Comparison of ENCODE assay signal across 27 cellular contexts in genomic region chr7:124680304-124680703, GRCh38.
"Had no signal": no experiment of that assay in that cellular context is flagged by ENCODE, and none has a peak within 500 bp of the region (broad histone marks: within the 10 kb centered on the region; RNA-seq: fewer than 3 reads in every experiment).

No MANE protein-coding gene starts in this region.

- H3K4me3 ChIP-seq: ascending aorta, breast epithelium, cardiac muscle cell, colonic mucosa, esophagus squamous epithelium, heart left ventricle had no signal

- ATAC-seq: activated CD4-positive, alpha-beta T cell treated with anti-CD3 and anti-CD28 coated beads for 36 hours; activated CD8-positive, alpha-beta memory T cell treated with anti-CD3 and anti-CD28 coated beads, Interleukin-2, amount 10 ng/mL, durations not matched to agents 7 days and 5 days; activated CD8-positive, alpha-beta T cell treated with anti-CD3 and anti-CD28 coated beads, Interleukin-2, amount 10 ng/mL, durations not matched to agents 7 days and 5 days; activated naive CD4-positive, alpha-beta T cell treated with anti-CD3 and anti-CD28 coated beads, Interleukin-2, amount 50 U/mL, for 72 hours; heart left ventricle had no signal

- H3K4me1 ChIP-seq: ascending aorta, breast epithelium, colonic mucosa, esophagus squamous epithelium, heart left ventricle had no signal

- H3K27ac Mint-ChIP-seq: activated CD4-positive, alpha-beta memory T cell treated with anti-CD3 and anti-CD28 coated beads for 36 hours; activated CD4-positive, alpha-beta T cell treated with anti-CD3 and anti-CD28 coated beads for 36 hours; activated CD4-positive, alpha-beta T cell treated with anti-CD3 and anti-CD28 coated beads, Interleukin-2, amount 10 ng/mL, durations not matched to agents 24 days and 14 days; activated CD8-positive, alpha-beta memory T cell treated with anti-CD3 and anti-CD28 coated beads, Interleukin-2, amount 10 ng/mL, durations not matched to agents 7 days and 5 days; activated CD8-positive, alpha-beta T cell treated with anti-CD3 and anti-CD28 coated beads, Interleukin-2, amount 10 ng/mL, durations not matched to agents 7 days and 5 days; activated naive CD4-positive, alpha-beta T cell treated with anti-CD3 and anti-CD28 coated beads, Interleukin-2, amount 10 ng/mL, durations not matched to agents 7 days and 5 days; activated naive CD4-positive, alpha-beta T cell treated with anti-CD3 and anti-CD28 coated beads, Interleukin-2, amount 50 U/mL, for 72 hours; activated naive CD8-positive, alpha-beta T cell treated with anti-CD3 and anti-CD28 coated beads, Interleukin-2, amount 10 ng/mL, durations not matched to agents 7 days and 5 days; activated T-helper 1 cell treated with anti-CD3 and anti-CD28 coated beads, Interleukin-12 subunit alpha, Interleukin-12 subunit beta, Interleukin-2, Interleukin-4 antibody, amounts not matched to agents 30 ng/mL and 10 ng/mL and 1 ng/mL, durations not matched to agents 14 hours and 24 hours and 36 hours had no signal

- DNase-seq: activated CD4-positive, alpha-beta memory T cell treated with anti-CD3 and anti-CD28 coated beads for 36 hours; activated CD4-positive, alpha-beta T cell treated with anti-CD3 and anti-CD28 coated beads for 36 hours; activated CD4-positive, alpha-beta T cell treated with anti-CD3 and anti-CD28 coated beads, Interleukin-2, amount 10 ng/mL, durations not matched to agents 24 days and 14 days; activated CD4-positive, CD25-positive, alpha-beta regulatory T cell; activated CD4-positive, CD25-positive, alpha-beta regulatory T cell treated with anti-CD3 and anti-CD28 coated beads, Interleukin-2, amount 50 U/mL, for 72 hours; activated CD8-positive, alpha-beta memory T cell treated with anti-CD3 and anti-CD28 coated beads, Interleukin-2, amount 10 ng/mL, durations not matched to agents 7 days and 5 days; activated CD8-positive, alpha-beta memory T cell treated with anti-CD3 and anti-CD28 coated beads, Interleukin-2, amount 50 U/mL, for 4 hours; activated CD8-positive, alpha-beta T cell treated with anti-CD3 and anti-CD28 coated beads, Interleukin-2, amount 10 ng/mL, durations not matched to agents 7 days and 5 days; activated gamma-delta T cell; activated naive CD4-positive, alpha-beta T cell; activated naive CD4-positive, alpha-beta T cell treated with anti-CD3 and anti-CD28 coated beads, Interleukin-2, amount 10 ng/mL, durations not matched to agents 7 days and 5 days; activated naive CD8-positive, alpha-beta T cell treated with anti-CD3 and anti-CD28 coated beads, Interleukin-2, amount 10 ng/mL, durations not matched to agents 7 days and 5 days; activated T-cell treated with anti-CD3 and anti-CD28 coated beads, Interleukin-2, amount 50 U/mL, for 1 hour; activated T-cell treated with anti-CD3 and anti-CD28 coated beads, Interleukin-2, amount 50 U/mL, for 48 hours; colonic mucosa; effector CD8-positive, alpha-beta T cell; esophagus squamous epithelium; heart left ventricle; T-helper 2 cell had no signal

- H3K27me3 Mint-ChIP-seq: activated CD4-positive, alpha-beta memory T cell treated with anti-CD3 and anti-CD28 coated beads for 36 hours; activated CD4-positive, alpha-beta T cell treated with anti-CD3 and anti-CD28 coated beads for 36 hours; activated CD4-positive, alpha-beta T cell treated with anti-CD3 and anti-CD28 coated beads, Interleukin-2, amount 10 ng/mL, durations not matched to agents 24 days and 14 days; activated CD8-positive, alpha-beta memory T cell treated with anti-CD3 and anti-CD28 coated beads, Interleukin-2, amount 10 ng/mL, durations not matched to agents 7 days and 5 days; activated naive CD4-positive, alpha-beta T cell treated with anti-CD3 and anti-CD28 coated beads, Interleukin-2, amount 10 ng/mL, durations not matched to agents 7 days and 5 days; activated naive CD8-positive, alpha-beta T cell treated with anti-CD3 and anti-CD28 coated beads, Interleukin-2, amount 10 ng/mL, durations not matched to agents 7 days and 5 days; brain; central memory CD8-positive, alpha-beta T cell had no signal

- H3K4me3 Mint-ChIP-seq: activated CD4-positive, alpha-beta memory T cell treated with anti-CD3 and anti-CD28 coated beads for 36 hours; activated CD4-positive, alpha-beta T cell treated with anti-CD3 and anti-CD28 coated beads for 36 hours; activated CD4-positive, alpha-beta T cell treated with anti-CD3 and anti-CD28 coated beads, Interleukin-2, amount 10 ng/mL, durations not matched to agents 24 days and 14 days; activated CD8-positive, alpha-beta memory T cell treated with anti-CD3 and anti-CD28 coated beads, Interleukin-2, amount 10 ng/mL, durations not matched to agents 7 days and 5 days; activated CD8-positive, alpha-beta T cell treated with anti-CD3 and anti-CD28 coated beads, Interleukin-2, amount 10 ng/mL, durations not matched to agents 7 days and 5 days; activated naive CD4-positive, alpha-beta T cell treated with anti-CD3 and anti-CD28 coated beads, Interleukin-2, amount 10 ng/mL, durations not matched to agents 7 days and 5 days; activated naive CD8-positive, alpha-beta T cell treated with anti-CD3 and anti-CD28 coated beads, Interleukin-2, amount 10 ng/mL, durations not matched to agents 7 days and 5 days; activated T-helper 1 cell treated with anti-CD3 and anti-CD28 coated beads, Interleukin-12 subunit alpha, Interleukin-12 subunit beta, Interleukin-2, Interleukin-4 antibody, amounts not matched to agents 30 ng/mL and 10 ng/mL and 1 ng/mL, durations not matched to agents 14 hours and 24 hours and 36 hours; brain; central memory CD8-positive, alpha-beta T cell had no signal

- H3K9me3 ChIP-seq: ascending aorta, breast epithelium, colonic mucosa, esophagus squamous epithelium, heart left ventricle had no signal

- H3K36me3 Mint-ChIP-seq: activated CD4-positive, alpha-beta memory T cell treated with anti-CD3 and anti-CD28 coated beads for 36 hours; activated CD8-positive, alpha-beta memory T cell treated with anti-CD3 and anti-CD28 coated beads, Interleukin-2, amount 10 ng/mL, durations not matched to agents 7 days and 5 days; activated naive CD4-positive, alpha-beta T cell treated with anti-CD3 and anti-CD28 coated beads, Interleukin-2, amount 10 ng/mL, durations not matched to agents 7 days and 5 days; activated naive CD4-positive, alpha-beta T cell treated with anti-CD3 and anti-CD28 coated beads, Interleukin-2, amount 50 U/mL, for 72 hours; activated naive CD8-positive, alpha-beta T cell treated with anti-CD3 and anti-CD28 coated beads, Interleukin-2, amount 10 ng/mL, durations not matched to agents 7 days and 5 days; brain had no signal

- H3K4me1 Mint-ChIP-seq: activated CD4-positive, alpha-beta T cell treated with anti-CD3 and anti-CD28 coated beads for 36 hours; activated CD4-positive, alpha-beta T cell treated with anti-CD3 and anti-CD28 coated beads, Interleukin-2, amount 10 ng/mL, durations not matched to agents 24 days and 14 days; activated CD8-positive, alpha-beta memory T cell treated with anti-CD3 and anti-CD28 coated beads, Interleukin-2, amount 10 ng/mL, durations not matched to agents 7 days and 5 days; activated naive CD4-positive, alpha-beta T cell treated with anti-CD3 and anti-CD28 coated beads, Interleukin-2, amount 10 ng/mL, durations not matched to agents 7 days and 5 days; activated naive CD8-positive, alpha-beta T cell treated with anti-CD3 and anti-CD28 coated beads, Interleukin-2, amount 10 ng/mL, durations not matched to agents 7 days and 5 days; brain; central memory CD8-positive, alpha-beta T cell had no signal

- H3K36me3 ChIP-seq: ascending aorta, breast epithelium, cardiac muscle cell, colonic mucosa, esophagus squamous epithelium, heart left ventricle had no signal

- H3K27me3 ChIP-seq: ascending aorta, breast epithelium, cardiac muscle cell, colonic mucosa, esophagus squamous epithelium, heart left ventricle had no signal

- H3K9me3 Mint-ChIP-seq: activated CD4-positive, alpha-beta memory T cell treated with anti-CD3 and anti-CD28 coated beads for 36 hours; activated CD4-positive, alpha-beta T cell treated with anti-CD3 and anti-CD28 coated beads, Interleukin-2, amount 10 ng/mL, durations not matched to agents 24 days and 14 days; activated naive CD4-positive, alpha-beta T cell treated with anti-CD3 and anti-CD28 coated beads, Interleukin-2, amount 10 ng/mL, durations not matched to agents 7 days and 5 days; activated naive CD8-positive, alpha-beta T cell treated with anti-CD3 and anti-CD28 coated beads, Interleukin-2, amount 10 ng/mL, durations not matched to agents 7 days and 5 days; activated T-helper 1 cell treated with anti-CD3 and anti-CD28 coated beads, Interleukin-12 subunit alpha, Interleukin-12 subunit beta, Interleukin-2, Interleukin-4 antibody, amounts not matched to agents 30 ng/mL and 10 ng/mL and 1 ng/mL, durations not matched to agents 14 hours and 24 hours and 36 hours; brain had no signal

- H3K27ac ChIP-seq: ascending aorta, breast epithelium, cardiac muscle cell, colonic mucosa, epithelial cell of prostate, esophagus squamous epithelium, heart left ventricle had no signal
